Comparison of ENCODE assay signal across 8 cellular contexts in the genomic region with DNA sequence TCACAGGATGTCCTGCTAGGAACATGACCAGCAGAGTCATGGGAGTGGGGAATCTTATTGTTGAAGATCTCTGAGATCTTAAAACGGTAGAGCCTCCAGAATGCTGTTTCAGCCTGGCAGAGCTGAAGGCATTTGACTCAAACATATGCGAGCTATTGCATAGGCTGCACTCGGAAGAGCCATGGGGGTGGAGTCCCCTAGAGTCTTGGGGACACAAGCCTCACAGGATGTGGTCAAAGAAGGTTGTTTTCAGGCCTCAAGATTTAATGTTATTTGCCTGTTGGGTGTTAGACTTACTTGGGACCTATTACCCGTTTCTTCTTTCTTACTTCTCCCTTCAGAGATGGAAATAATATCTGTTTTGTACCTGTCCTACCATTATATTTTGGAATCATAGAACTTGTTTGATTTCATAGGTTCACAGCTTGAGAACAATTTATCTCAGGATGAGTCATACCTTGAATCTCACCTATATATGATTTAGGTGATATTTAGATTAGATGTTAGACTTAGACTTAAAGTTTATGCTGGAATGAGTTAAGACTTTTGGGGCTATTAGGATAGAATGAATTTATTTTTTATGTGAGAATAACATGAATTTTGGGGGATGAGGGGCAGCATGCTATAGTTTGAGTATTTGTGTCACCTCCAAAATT.
DNase-seq lines count a peak whose midpoint lies in the region; ATAC-seq and TF ChIP-seq lines count a peak whose summit lies in the region.

No MANE protein-coding gene starts in this region.

- no peaks in the 10 kb centered on the region for H3K9me3 Mint-ChIP-seq in stimulated activated naive CD8-positive, alpha-beta T cell treated with anti-CD3 and anti-CD28 coated beads, Interleukin-15, amount 100 ng/mL, for 72 hours

- H3K4me1 Mint-ChIP-seq in stimulated activated naive CD8-positive, alpha-beta T cell treated with anti-CD3 and anti-CD28 coated beads, Interleukin-15, amount 100 ng/mL, for 72 hours: peaks cover 54% of the 10 kb centered on the region

- peaks cover 17% of the 10 kb centered on the region for H3K36me3 ChIP-seq in DOHH2 (ENCODE audit: control insufficient read depth, low read length)

- no peaks in the 10 kb centered on the region for H3K27me3 Mint-ChIP-seq in stimulated activated naive CD8-positive, alpha-beta T cell treated with anti-CD3 and anti-CD28 coated beads, Interleukin-15, amount 100 ng/mL, for 72 hours

- H3K4me2 ChIP-seq in DOHH2 (ENCODE audit: low read length): peak overlapping the region; percentile 91

- no peaks in the 10 kb centered on the region for H3K27me3 ChIP-seq in DOHH2 (ENCODE audit: control insufficient read depth, low read length)

- no peak for TF ChIP-seq CTCF in DOHH2 (IDR thresholded peaks at IDR 0.05; ENCODE audit: low read depth, low read length, poor library complexity, severe bottlenecking)
- no peak for TF ChIP-seq CTCF in coronary artery (IDR thresholded peaks at IDR 0.05)

- H3K4me3 Mint-ChIP-seq in stimulated activated naive CD8-positive, alpha-beta T cell treated with anti-CD3 and anti-CD28 coated beads, Interleukin-15, amount 100 ng/mL, for 72 hours: peak overlapping the region; percentile 64 to 71

- peaks cover 72% of the 10 kb centered on the region for H3K4me1 ChIP-seq in DOHH2 (ENCODE audit: control insufficient read depth, low read length)

- no peaks in the 10 kb centered on the region for H3K79me2 ChIP-seq in DOHH2 (ENCODE audit: control insufficient read depth, low read length)

- ATAC-seq in GM19468 (IDR thresholded peaks at IDR 0.05; ENCODE audit: extremely low read depth, unreplicated experiment) (peak; percentile 93), HG03460 (IDR thresholded peaks at IDR 0.05; ENCODE audit: unreplicated experiment) (peak; percentile 96)
- ATAC-seq in stimulated activated naive CD8-positive, alpha-beta T cell treated with anti-CD3 and anti-CD28 coated beads, Interleukin-15, amount 100 ng/mL, for 72 hours: peak; percentile 98

- H4K20me1 ChIP-seq in DOHH2 (ENCODE audit: control insufficient read depth, insufficient read depth, low read depth, low read length): no peaks in the 10 kb centered on the region

- peak; percentile 26 for DNase-seq in activated T-helper 1 cell treated with Interleukin-2 at 50 U/mL for 16 hours (ENCODE audit: low read depth)
- DNase-seq in stimulated activated naive CD8-positive, alpha-beta T cell treated with anti-CD3 and anti-CD28 coated beads, Interleukin-15, amount 100 ng/mL, for 72 hours: peak; percentile 48 to 74
- DNase-seq in NCI-H748 (lab: John Stamatoyannopoulos, UW; ENCODE audit: unreplicated experiment): no peak
- no peak for DNase-seq in retina
- DNase-seq in coronary artery (ENCODE audit: low spot score): no peak

- H3K27ac ChIP-seq in DOHH2 (ENCODE audit: low read depth, low read length): peak overlapping the region; percentile 89
- H3K27ac ChIP-seq in coronary artery: no peak overlapping the region

- H3K4me3 ChIP-seq in DOHH2 (ENCODE audit: low read length): peak overlapping the region; percentile 71
- no peak overlapping the region for H3K4me3 ChIP-seq in coronary artery

- peaks cover 13% of the 10 kb centered on the region for H3F3A ChIP-seq in DOHH2 (ENCODE audit: control insufficient read depth, insufficient read depth)

- H3K9me3 ChIP-seq in DOHH2 (ENCODE audit: control insufficient read depth, insufficient read depth, low read length): 0 out of 2 replicates have a peak, but pooled peaks cover 3% of the 10 kb centered on the region

- H3K9me2 ChIP-seq in DOHH2 (replicated peaks; ENCODE audit: control insufficient read depth, low read length): no peaks in the 10 kb centered on the region

- peak overlapping the region; percentile 92 to 96 for H3K27ac Mint-ChIP-seq in stimulated activated naive CD8-positive, alpha-beta T cell treated with anti-CD3 and anti-CD28 coated beads, Interleukin-15, amount 100 ng/mL, for 72 hours

Comparison
In these comparisons a context has a peak if more than half of its experiments do, and no peak if none do; other contexts are left out.
1. DNase-seq: peak in activated T-helper 1 cell treated with Interleukin-2 at 50 U/mL for 16 hours (single experiment) and stimulated activated naive CD8-positive, alpha-beta T cell treated with anti-CD3 and anti-CD28 coated beads, Interleukin-15, amount 100 ng/mL, for 72 hours (2 of 2); none in NCI-H748 (single experiment), retina (single experiment) and coronary artery (single experiment).
2. Peak in every context shown above with its lines, with median percentiles within 50 percentile points of each other: ATAC-seq.